Comparison of ENCODE assay signal across 9 cellular contexts in genomic region chr1:19315378-19316206, GRCh38.
DNase-seq lines count a peak whose midpoint lies in the region; ATAC-seq, FAIRE-seq and TF ChIP-seq lines count a peak whose summit lies in the region.
"Had no signal": no experiment of that assay in that cellular context is flagged by ENCODE, and none has a peak within 500 bp of the region (broad histone marks: within the 10 kb centered on the region; RNA-seq: fewer than 3 reads in every experiment).

No MANE protein-coding gene starts in this region.

- no peak for FAIRE-seq in H54 (lab: Jason Lieb, UNC)

- TF ChIP-seq POLR2A in H54 (IDR thresholded peaks at IDR 0.05; ENCODE audit: low read depth, low read length): no peak

- ATAC-seq in GM21723 (IDR thresholded peaks at IDR 0.05; ENCODE audit: unreplicated experiment): no peak
- no peak for ATAC-seq in GM19467 (IDR thresholded peaks at IDR 0.05; ENCODE audit: unreplicated experiment)
- ATAC-seq: Right ventricle myocardium inferior had no signal

- DNase-seq in EH (ENCODE audit: low read depth): peak; percentile 70
- DNase-seq in H54 (ENCODE audit: insufficient read length, low spot score): peak; percentile 25
- DNase-seq in SIG-M5 treated with dmso at 0.1 percent for 504 hours (lab: John Stamatoyannopoulos, UW; ENCODE audit: unreplicated experiment): peak; percentile 87
- peak; percentile 33 for DNase-seq in kidney glomerular epithelial cell (lab: John Stamatoyannopoulos, UW)
- no peak for DNase-seq in activated CD4-positive, CD25-positive, alpha-beta regulatory T cell treated with anti-CD3 and anti-CD28 coated beads, Interleukin-2, amount 50 U/mL, for 72 hours
- no peak for DNase-seq in stimulated activated CD4-positive, alpha-beta T cell treated with anti-CD3 and anti-CD28 coated beads, Interleukin-15, amount 100 ng/mL, for 24 hours

Comparison
In these comparisons a context has a peak if more than half of its experiments do, and no peak if none do; other contexts are left out.
1. DNase-seq: peak in EH (single experiment), H54 (single experiment), SIG-M5 treated with dmso at 0.1 percent for 504 hours (single experiment) and kidney glomerular epithelial cell (single experiment); none in activated CD4-positive, CD25-positive, alpha-beta regulatory T cell treated with anti-CD3 and anti-CD28 coated beads, Interleukin-2, amount 50 U/mL, for 72 hours (single experiment) and stimulated activated CD4-positive, alpha-beta T cell treated with anti-CD3 and anti-CD28 coated beads, Interleukin-15, amount 100 ng/mL, for 24 hours (single experiment).